8 cellular contexts compared by ENCODE assay signal in genomic region chr5:142325677-142326479, GRCh38. TPM values are rescaled to one million over a fixed set of nuclear protein-coding genes. Genes with fewer than 3 reads are reported as not detected.
DNase-seq lines count a peak whose midpoint lies in the region; ATAC-seq, FAIRE-seq and TF ChIP-seq lines count a peak whose summit lies in the region.

No MANE protein-coding gene starts in this region.

- H3K27me3 Mint-ChIP-seq in CD14-positive monocyte (ENCODE audit: low read depth in 3 of 3), result peaks cover 86 to 96% (median 93%) of the 10 kb centered on the region in 3 donors

- H3K9ac ChIP-seq in mammary epithelial cell (ENCODE audit: insufficient read depth, low read length) (peak overlapping the region; percentile 84), kidney (ENCODE audit: low read length in 2 of 2) (peak overlapping the region; percentile 47 to 56)

- in situ Hi-C loops in mammary epithelial cell (cut with MboI; ENCODE audit: low sequenced_read_pairs in 2 of 2), result loop anchor here in 1 of 2 donors (10.0 kb wide), 1 partner anchor 219 kb away; no protein-coding TSS in a partner anchor

- H3K9me3 Mint-ChIP-seq in stimulated activated effector memory CD8-positive, alpha-beta T cell treated with anti-CD3 and anti-CD28 coated beads, Interleukin-12 subunit alpha, Interleukin-12 subunit beta, amount 100 ng/mL, for 72 hours, result no peaks in the 10 kb centered on the region
- peaks cover 0 to 31% (median 9%) of the 10 kb centered on the region in 7 donors for H3K9me3 Mint-ChIP-seq in CD14-positive monocyte

- BruUV-seq in mammary epithelial cell (replicated peaks; lab: Mats Ljungman, UMichigan), result no TSS peak

- H3K4me3 ChIP-seq in mammary epithelial cell (replicated peaks in 1 of 3; ENCODE audit: insufficient read depth in 1 of 3, low read depth in 2 of 3, low read length in 3 of 3), result peak overlapping the region; percentile 67 to 79 (median 78)
- H3K4me3 ChIP-seq in kidney (ENCODE audit: low read length in 2 of 2), result peak overlapping the region; percentile 74 to 90

- no peak for ATAC-seq in stimulated activated effector memory CD8-positive, alpha-beta T cell treated with anti-CD3 and anti-CD28 coated beads, Interleukin-12 subunit alpha, Interleukin-12 subunit beta, amount 100 ng/mL, for 72 hours

- H3K36me3 Mint-ChIP-seq in stimulated activated effector memory CD8-positive, alpha-beta T cell treated with anti-CD3 and anti-CD28 coated beads, Interleukin-12 subunit alpha, Interleukin-12 subunit beta, amount 100 ng/mL, for 72 hours, result peaks cover 6% of the 10 kb centered on the region
- H3K36me3 Mint-ChIP-seq in CD14-positive monocyte, result peaks cover 3 to 7% of the 10 kb centered on the region in 2 donors

- H3K27ac ChIP-seq in 22Rv1, result peak overlapping the region; percentile 78
- H3K27ac ChIP-seq in mammary epithelial cell (ENCODE audit: insufficient read depth, low read depth, low read length), result peak overlapping the region; percentile 81
- peak overlapping the region; percentile 68 to 85 for H3K27ac ChIP-seq in kidney (ENCODE audit: low read depth in 2 of 2, low read length in 2 of 2)

- no peak for TF ChIP-seq POLR2A in GM12891 (IDR thresholded peaks at IDR 0.05; ENCODE audit: low read depth, low read length)

- H3K36me3 ChIP-seq in mammary epithelial cell (ENCODE audit: insufficient read depth, low read length), result no peaks in the 10 kb centered on the region
- H3K36me3 ChIP-seq in kidney (ENCODE audit: control insufficient read depth in 1 of 2, insufficient read depth in 2 of 2, low read length in 2 of 2), result peaks cover 0 to 3% of the 10 kb centered on the region in 2 donors

- TF ChIP-seq CTCF in 22Rv1 (IDR thresholded peaks at IDR 0.05), result no peak
- TF ChIP-seq CTCF in mammary epithelial cell (conservative IDR thresholded peaks at IDR 0.05 in 1 of 2, IDR thresholded peaks at IDR 0.05 in 1 of 2; ENCODE audit: extremely low read depth in 1 of 2, insufficient read depth in 1 of 2, low read depth in 1 of 2, low read length in 2 of 2), result no peak
- TF ChIP-seq CTCF in kidney (IDR thresholded peaks at IDR 0.05; ENCODE audit: borderline replicate concordance, extremely low read depth, insufficient read depth), result no peak
- TF ChIP-seq CTCF in CD14-positive monocyte (IDR thresholded peaks at IDR 0.05), result no peak

- H3K4me2 ChIP-seq in mammary epithelial cell (ENCODE audit: insufficient read depth, low read depth, low read length), result peak overlapping the region; percentile 98

- CTCF ChIA-PET in mammary epithelial cell (lab: Charles Lee; ENCODE audit: low non-redundant PET), result interaction anchor here (0.6 to 0.8 kb wide), 2 partner anchors 273 to 301 kb away, joined by 3 to 8 read pairs; no protein-coding TSS in a partner anchor

- peak overlapping the region; percentile 86 for H3K4me3 Mint-ChIP-seq in stimulated activated effector memory CD8-positive, alpha-beta T cell treated with anti-CD3 and anti-CD28 coated beads, Interleukin-12 subunit alpha, Interleukin-12 subunit beta, amount 100 ng/mL, for 72 hours
- peak overlapping the region in 1 of 2 donors; percentile 87 for H3K4me3 Mint-ChIP-seq in CD14-positive monocyte

- WGBS in mammary epithelial cell (ENCODE audit: low coverage, missing lambda C conversion rate), result 4% methylated on average over 22 of the region's 46 CpGs

- dilution Hi-C loops in mammary epithelial cell (cut with HindIII; ENCODE audit: low sequenced_read_pairs), result no loop called here

- H2AFZ ChIP-seq in mammary epithelial cell (ENCODE audit: low read depth, low read length), result peak overlapping the region; percentile 86

- H3K27me3 ChIP-seq in mammary epithelial cell (ENCODE audit: insufficient read depth, low read length), result no peaks in the 10 kb centered on the region

- no peaks in the 10 kb centered on the region for H4K20me1 ChIP-seq in mammary epithelial cell (ENCODE audit: insufficient read depth, low read length)

- intact Hi-C loops in mammary epithelial cell (cut with micrococcal nuclease) (loop anchor here (1.0 to 10.0 kb wide), 8 partner anchors 31 to 371 kb away; no protein-coding TSS in a partner anchor), kidney (cut with DNase I) (loop anchor here (10.0 kb wide), 1 partner anchor 219 kb away; no protein-coding TSS in a partner anchor), CD14-positive monocyte (cut with micrococcal nuclease) (no loop called here)

- H3K4me1 Mint-ChIP-seq in stimulated activated effector memory CD8-positive, alpha-beta T cell treated with anti-CD3 and anti-CD28 coated beads, Interleukin-12 subunit alpha, Interleukin-12 subunit beta, amount 100 ng/mL, for 72 hours, result peaks cover 38% of the 10 kb centered on the region
- peaks cover 37% of the 10 kb centered on the region for H3K4me1 Mint-ChIP-seq in CD14-positive monocyte

- H3K27ac Mint-ChIP-seq in stimulated activated effector memory CD8-positive, alpha-beta T cell treated with anti-CD3 and anti-CD28 coated beads, Interleukin-12 subunit alpha, Interleukin-12 subunit beta, amount 100 ng/mL, for 72 hours, result no peak overlapping the region
- H3K27ac Mint-ChIP-seq in CD14-positive monocyte, result peak overlapping the region in 1 of 7 donors; percentile 35

- H3K4me1 ChIP-seq in mammary epithelial cell (ENCODE audit: insufficient read depth, low read length) (peaks cover 34% of the 10 kb centered on the region), kidney (ENCODE audit: control insufficient read depth in 1 of 2, insufficient read depth in 1 of 2, low read depth in 1 of 2, low read length in 2 of 2) (peaks cover 6 to 18% of the 10 kb centered on the region in 2 donors)

- H3K9me3 ChIP-seq in mammary epithelial cell (replicated peaks; ENCODE audit: insufficient read depth, low read length) (no peaks in the 10 kb centered on the region), kidney (ENCODE audit: control insufficient read depth in 1 of 2, low read length in 2 of 2) (no peaks in the 10 kb centered on the region)

- DNase-seq in GM12891 (ENCODE audit: insufficient read length, low spot score) (peak; percentile 28), RCC 7860 (ENCODE audit: low spot score) (peak; percentile 9), mammary epithelial cell (peak; percentile 69), kidney (peak; percentile 90), NOMO-1 treated with dmso at 0.1 percent for 144 hours (lab: John Stamatoyannopoulos, UW; ENCODE audit: unreplicated experiment) (no peak), CD14-positive monocyte (ENCODE audit: low spot score) (no peak)
- DNase-seq in stimulated activated effector memory CD8-positive, alpha-beta T cell treated with anti-CD3 and anti-CD28 coated beads, Interleukin-12 subunit alpha, Interleukin-12 subunit beta, amount 100 ng/mL, for 72 hours (ENCODE audit: low spot score in 2 of 2), result peak in 1 of 2 donors; percentile 59

- H3K79me2 ChIP-seq in mammary epithelial cell (ENCODE audit: insufficient read depth, low read length), result peaks cover 74% of the 10 kb centered on the region

- FAIRE-seq in GM12891 (lab: Jason Lieb, UNC) (no peak), RCC 7860 (lab: Jason Lieb, UNC) (no peak), kidney (lab: Jason Lieb, UNC) (no peak)

TF ChIP-seq in GM12891, 5 proteins besides CTCF, POLR2A, EP300 and RAD21:
- TF ChIP-seq PAX5 (IDR thresholded peaks at IDR 0.05; ENCODE audit: insufficient read depth, low read length, severe bottlenecking), result no peak
- no peak for TF ChIP-seq TAF1 (IDR thresholded peaks at IDR 0.05; ENCODE audit: low read depth, low read length)
- TF ChIP-seq SPI1 (IDR thresholded peaks at IDR 0.05; ENCODE audit: low read depth, low read length), result no peak
- TF ChIP-seq POLR2AphosphoS5 (IDR thresholded peaks at IDR 0.05; ENCODE audit: low read depth, low read length), result no peak
- TF ChIP-seq POU2F2 (IDR thresholded peaks at IDR 0.05; ENCODE audit: low read depth, low read length), result no peak
TF ChIP-seq in GM12891: peak in this region for 0.

RNA-seq across cellular contexts. Expression of gene SPRY4, which starts 1.1 kb away (rescaled TPM):
- 1.5 TPM for polyA plus RNA-seq in GM12891 (2012; ENCODE audit: low read depth, missing spikeins)
- 10 to 100 TPM; 11.5 to 40.7 TPM for total RNA-seq in mammary epithelial cell
- 12.0 TPM for polyA plus RNA-seq in mammary epithelial cell
- polyA minus RNA-seq in mammary epithelial cell, result 59.3 TPM
- 16.6 TPM for total RNA-seq in kidney
- 6.0 TPM for polyA plus RNA-seq in kidney (ENCODE audit: insufficient read depth, low read depth, low replicate concordance)
- not detected for polyA plus RNA-seq in CD14-positive monocyte

Comparison
In these comparisons a context has a peak if more than half of its experiments do, and no peak if none do; other contexts are left out.
1. DNase-seq: peak in GM12891 (single experiment), RCC 7860 (single experiment), mammary epithelial cell (single experiment) and kidney (single experiment); none in NOMO-1 treated with dmso at 0.1 percent for 144 hours (single experiment) and CD14-positive monocyte (single experiment).
2. intact Hi-C loops: an anchor here in mammary epithelial cell (1.0 to 10.0 kb wide) and kidney (10.0 kb wide); none called in CD14-positive monocyte.
3. Peak in every context shown above with its lines, with median percentiles within 50 percentile points of each other: H3K27ac ChIP-seq.